ENCODE assay signal across 8 cellular contexts in the genomic region with DNA sequence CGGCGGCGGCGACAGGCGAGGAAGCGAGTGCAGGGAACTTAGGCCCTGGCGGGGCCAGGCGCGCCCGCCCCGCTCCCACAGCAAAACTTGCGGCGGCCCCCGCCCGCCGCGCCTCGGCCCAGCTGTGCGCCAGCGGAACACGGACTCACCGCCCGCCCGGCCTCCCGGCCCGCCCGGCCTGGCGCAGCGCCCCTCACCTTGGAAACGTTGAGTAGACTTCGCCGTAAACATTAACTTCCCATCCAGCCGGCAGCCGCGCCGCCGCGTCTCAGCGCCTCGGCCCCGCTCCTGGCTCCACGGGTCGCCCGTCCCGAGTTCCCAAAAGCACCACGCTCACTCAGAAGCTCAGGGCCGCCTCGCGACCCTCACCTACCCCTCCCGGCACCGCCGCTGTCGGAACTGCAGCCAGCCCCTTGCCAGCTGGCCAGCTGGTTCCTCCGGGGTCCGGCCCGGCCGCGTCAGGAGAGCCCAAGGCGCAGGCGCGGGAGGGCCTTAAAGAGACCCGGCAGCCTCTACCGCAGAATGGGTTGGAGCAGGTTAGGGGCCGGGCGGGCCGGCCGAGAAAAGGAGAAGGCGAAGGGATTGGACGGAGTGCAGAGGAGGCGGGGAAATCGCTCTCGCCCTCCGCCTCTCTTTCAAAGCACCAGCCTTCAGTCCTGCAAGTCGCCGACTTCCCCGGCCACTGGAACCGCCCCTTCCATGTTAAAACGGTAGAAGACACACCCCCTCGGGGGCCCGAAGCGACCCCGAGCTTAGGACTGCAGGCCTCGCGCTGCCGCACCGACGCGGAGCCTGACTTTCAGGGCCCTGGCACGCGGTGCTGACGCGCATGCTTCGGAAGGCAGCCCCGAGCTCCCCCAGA. TPM values are rescaled to one million over a fixed set of nuclear protein-coding genes. Genes with fewer than 3 reads are reported as not detected.
DNase-seq lines count a peak whose midpoint lies in the region; ATAC-seq and TF ChIP-seq lines count a peak whose summit lies in the region.

A gene (minus strand): TSS at position 470 of the 862 bp plus-strand sequence. CDS start 48,562 bp downstream, outside the sequence.

- H3K4me1 ChIP-seq in PC-9 (replicated peaks; ENCODE audit: insufficient read depth): peaks cover 26% of the 10 kb centered on the region
- H3K4me1 ChIP-seq in muscle layer of colon (ENCODE audit: insufficient read depth, low read length): peaks cover 7% of the 10 kb centered on the region

- H2AFZ ChIP-seq in PC-9: peak within 1 kb of the TSS; percentile 92

- CTCF ChIA-PET in PC-9 (lab: Charles Lee): interaction anchor here (1.6 kb wide), 1 partner anchor 47 kb away, joined by 4 read pairs; a partner anchor contains a TSS

- H3K9me3 ChIP-seq in PC-9 (ENCODE audit: insufficient read depth, low read depth) (no peaks in the 10 kb centered on the region), muscle layer of colon (ENCODE audit: low read length) (no peaks in the 10 kb centered on the region)

- TF ChIP-seq EP300 in Ishikawa (IDR thresholded peaks at IDR 0.05; ENCODE audit: borderline replicate concordance): no peak

- intact Hi-C loops in PC-9 (cut with micrococcal nuclease; ENCODE audit: unreplicated experiment): loop anchor here (1.0 to 2.0 kb wide), 3 partner anchors 19 to 47 kb away; a partner anchor contains a TSS

- POLR2A ChIA-PET in PC-9 (lab: Charles Lee; ENCODE audit: unreplicated experiment): interaction anchor here (0.6 to 0.9 kb wide), 4 partner anchors 33 to 149 kb away, joined by 4 to 6 read pairs (median 4); a partner anchor contains a TSS

- no peak for TF ChIP-seq CTCF in PC-9 (conservative IDR thresholded peaks at IDR 0.05)

- peak within 1 kb of the TSS; percentile 94 for H3K9ac ChIP-seq in muscle layer of colon (ENCODE audit: low read length)

- H3K79me2 ChIP-seq in PC-9 (ENCODE audit: low read depth): peaks cover 41% of the 10 kb centered on the region

- no peaks in the 10 kb centered on the region; the same call in 1 of the 2 replicates for H4K20me1 ChIP-seq in PC-9 (ENCODE audit: insufficient read depth)

- H3K36me3 ChIP-seq in PC-9 (ENCODE audit: low read depth): no peaks in the 10 kb centered on the region
- H3K36me3 ChIP-seq in muscle layer of colon (ENCODE audit: insufficient read depth, low read length): no peaks in the 10 kb centered on the region

- H3K27me3 ChIP-seq in PC-9 (ENCODE audit: insufficient read depth, low read depth) (no peaks in the 10 kb centered on the region), muscle layer of colon (ENCODE audit: control insufficient read depth in 1 of 2, insufficient read depth in 2 of 2, low read length in 2 of 2) (no peaks in the 10 kb centered on the region)

- ATAC-seq in GM21619 (IDR thresholded peaks at IDR 0.05; ENCODE audit: unreplicated experiment): peak; percentile 88
- peak; percentile 99 for ATAC-seq in esophagus mucosa

- peaks cover 4% of the 10 kb centered on the region; the same call in 1 of the 2 replicates for H3F3A ChIP-seq in PC-9 (ENCODE audit: insufficient read depth, low read depth)

- TF ChIP-seq RAD21 in Ishikawa (IDR thresholded peaks at IDR 0.05; ENCODE audit: low read depth): no peak

- H3K4me2 ChIP-seq in PC-9: peak within 1 kb of the TSS; percentile 97

- H3K4me3 ChIP-seq in PC-9 (peak within 1 kb of the TSS; percentile 94), muscle layer of colon (ENCODE audit: low read depth in 1 of 2, low read length in 2 of 2) (peak within 1 kb of the TSS; percentile 85 to 96)

- BruUV-seq in PC-9 (replicated peaks; lab: Mats Ljungman, UMichigan): no TSS peak

- peak within 1 kb of the TSS; percentile 57 for H3K27ac ChIP-seq in PC-9
- peak within 1 kb of the TSS; percentile 99 for H3K27ac ChIP-seq in muscle layer of colon (ENCODE audit: low read depth, low read length)

- no peaks in the 10 kb centered on the region; the same call in 1 of the 2 replicates for H3K9me2 ChIP-seq in PC-9 (ENCODE audit: insufficient read depth)

- DNase-seq in DMS53 treated with DMSO at 0.1 percent for 48 hours (lab: John Stamatoyannopoulos, UW; ENCODE audit: unreplicated experiment) (peak; percentile 99), PC-9 (peak; percentile 94 to 95)
- peak; percentile 77 to 79 for DNase-seq in activated T-cell treated with anti-CD3 and anti-CD28 coated beads, Interleukin-2, amount 50 U/mL, for 48 hours
- peak; percentile 45 for DNase-seq in stimulated activated CD8-positive, alpha-beta memory T cell treated with anti-CD3 and anti-CD28 coated beads, Interleukin-7, amount 100 ng/mL, for 24 hours (ENCODE audit: low read depth)

TF ChIP-seq in Ishikawa, 13 proteins besides CTCF, POLR2A, EP300 and RAD21:
- peak; percentile 56 for TF ChIP-seq NFIC (IDR thresholded peaks at IDR 0.05)
- TF ChIP-seq FOXM1 (IDR thresholded peaks at IDR 0.05; ENCODE audit: borderline replicate concordance, low read depth): no peak
- peak; percentile 55 for TF ChIP-seq TEAD4 (IDR thresholded peaks at IDR 0.05)
- TF ChIP-seq, protein P1, sequence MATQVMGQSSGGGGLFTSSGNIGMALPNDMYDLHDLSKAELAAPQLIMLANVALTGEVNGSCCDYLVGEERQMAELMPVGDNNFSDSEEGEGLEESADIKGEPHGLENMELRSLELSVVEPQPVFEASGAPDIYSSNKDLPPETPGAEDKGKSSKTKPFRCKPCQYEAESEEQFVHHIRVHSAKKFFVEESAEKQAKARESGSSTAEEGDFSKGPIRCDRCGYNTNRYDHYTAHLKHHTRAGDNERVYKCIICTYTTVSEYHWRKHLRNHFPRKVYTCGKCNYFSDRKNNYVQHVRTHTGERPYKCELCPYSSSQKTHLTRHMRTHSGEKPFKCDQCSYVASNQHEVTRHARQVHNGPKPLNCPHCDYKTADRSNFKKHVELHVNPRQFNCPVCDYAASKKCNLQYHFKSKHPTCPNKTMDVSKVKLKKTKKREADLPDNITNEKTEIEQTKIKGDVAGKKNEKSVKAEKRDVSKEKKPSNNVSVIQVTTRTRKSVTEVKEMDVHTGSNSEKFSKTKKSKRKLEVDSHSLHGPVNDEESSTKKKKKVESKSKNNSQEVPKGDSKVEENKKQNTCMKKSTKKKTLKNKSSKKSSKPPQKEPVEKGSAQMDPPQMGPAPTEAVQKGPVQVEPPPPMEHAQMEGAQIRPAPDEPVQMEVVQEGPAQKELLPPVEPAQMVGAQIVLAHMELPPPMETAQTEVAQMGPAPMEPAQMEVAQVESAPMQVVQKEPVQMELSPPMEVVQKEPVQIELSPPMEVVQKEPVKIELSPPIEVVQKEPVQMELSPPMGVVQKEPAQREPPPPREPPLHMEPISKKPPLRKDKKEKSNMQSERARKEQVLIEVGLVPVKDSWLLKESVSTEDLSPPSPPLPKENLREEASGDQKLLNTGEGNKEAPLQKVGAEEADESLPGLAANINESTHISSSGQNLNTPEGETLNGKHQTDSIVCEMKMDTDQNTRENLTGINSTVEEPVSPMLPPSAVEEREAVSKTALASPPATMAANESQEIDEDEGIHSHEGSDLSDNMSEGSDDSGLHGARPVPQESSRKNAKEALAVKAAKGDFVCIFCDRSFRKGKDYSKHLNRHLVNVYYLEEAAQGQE (IDR thresholded peaks at IDR 0.05; ENCODE audit: low read depth): no peak
- peak; percentile 10; the same call in 1 of the 2 replicates for TF ChIP-seq ZBTB7A (IDR thresholded peaks at IDR 0.05; ENCODE audit: low read depth)
- TF ChIP-seq EGR1 (IDR thresholded peaks at IDR 0.05): no peak
- TF ChIP-seq, protein P2, sequence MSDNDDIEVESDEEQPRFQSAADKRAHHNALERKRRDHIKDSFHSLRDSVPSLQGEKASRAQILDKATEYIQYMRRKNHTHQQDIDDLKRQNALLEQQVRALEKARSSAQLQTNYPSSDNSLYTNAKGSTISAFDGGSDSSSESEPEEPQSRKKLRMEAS (IDR thresholded peaks at IDR 0.05): peak; percentile 99
- TF ChIP-seq TAF1 (IDR thresholded peaks at IDR 0.05; ENCODE audit: low read depth): peak; percentile 2; the same call in 1 of the 2 replicates
- TF ChIP-seq CREB1 (IDR thresholded peaks at IDR 0.05; ENCODE audit: low read depth): no peak
- peak; percentile 28; the same call in 1 of the 2 replicates for TF ChIP-seq TCF12 (IDR thresholded peaks at IDR 0.05; ENCODE audit: low read depth)
- no peak for TF ChIP-seq YY1 (IDR thresholded peaks at IDR 0.05; ENCODE audit: low read depth)
- no peak for TF ChIP-seq CEBPB (IDR thresholded peaks at IDR 0.05)
- TF ChIP-seq, protein P3, sequence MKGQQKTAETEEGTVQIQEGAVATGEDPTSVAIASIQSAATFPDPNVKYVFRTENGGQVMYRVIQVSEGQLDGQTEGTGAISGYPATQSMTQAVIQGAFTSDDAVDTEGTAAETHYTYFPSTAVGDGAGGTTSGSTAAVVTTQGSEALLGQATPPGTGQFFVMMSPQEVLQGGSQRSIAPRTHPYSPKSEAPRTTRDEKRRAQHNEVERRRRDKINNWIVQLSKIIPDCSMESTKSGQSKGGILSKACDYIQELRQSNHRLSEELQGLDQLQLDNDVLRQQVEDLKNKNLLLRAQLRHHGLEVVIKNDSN (IDR thresholded peaks at IDR 0.05): 0 out of 2 replicates have a peak, but pooled peaks have one; percentile 4

RNA-seq across cellular contexts. Expression of the gene that starts here (rescaled TPM):
- total RNA-seq in PC-9 (2021): 32.0 and 33.9 TPM in 2 replicates
- total RNA-seq in esophagus mucosa: 10.3 TPM

Comparison
In these comparisons a context has a peak if more than half of its experiments do, and no peak if none do; other contexts are left out.
1. Peak in every context shown above with its lines: DNase-seq, ATAC-seq, H3K4me3 ChIP-seq and H3K27ac ChIP-seq.
2. DNase-seq: peak in every context shown above with its lines; median percentile 99 in DMS53 treated with DMSO at 0.1 percent for 48 hours; 94 in PC-9; 78 in activated T-cell treated with anti-CD3 and anti-CD28 coated beads, Interleukin-2, amount 50 U/mL, for 48 hours; 45 in stimulated activated CD8-positive, alpha-beta memory T cell treated with anti-CD3 and anti-CD28 coated beads, Interleukin-7, amount 100 ng/mL, for 24 hours.